In genomic region chr7:128739048-128739962, GRCh38 we compare ENCODE assay signal across 8 cellular contexts. TPM values are rescaled to one million over a fixed set of nuclear protein-coding genes. Genes with fewer than 3 reads are reported as not detected.
DNase-seq lines count a peak whose midpoint lies in the region; ATAC-seq, FAIRE-seq and TF ChIP-seq lines count a peak whose summit lies in the region.

CALU (plus strand) TSS chr7:128739359; CDS start chr7:128748584, 9,225 bp downstream.

- TF ChIP-seq POLR2A in H54 (IDR thresholded peaks at IDR 0.05; ENCODE audit: low read depth, low read length), result peak; percentile 95
- TF ChIP-seq POLR2A in Raji (IDR thresholded peaks at IDR 0.05; ENCODE audit: insufficient read depth, low read depth, low read length), result peak; percentile 96

- H3K27me3 Mint-ChIP-seq in natural killer cell treated with Interleukin-12 subunit alpha and Interleukin-12 subunit beta and Interleukin-15 and Interleukin-18, amount 100 ng/mL, for 72 hours, result peaks cover 0 to 11% of the 10 kb centered on the region in 2 donors

- H3K9me2 ChIP-seq in Loucy (replicated peaks; ENCODE audit: low read depth, low read length), result no peaks in the 10 kb centered on the region

- H3K27ac Mint-ChIP-seq in natural killer cell treated with Interleukin-12 subunit alpha and Interleukin-12 subunit beta and Interleukin-15 and Interleukin-18, amount 100 ng/mL, for 72 hours, result peak within 1 kb of the TSS; percentile 86 to 97

- peaks cover 46% of the 10 kb centered on the region for H4K20me1 ChIP-seq in Loucy (ENCODE audit: insufficient read depth, low read length, poor library complexity, severe bottlenecking)

- DNase-seq in EL (peak; percentile 97), H54 (ENCODE audit: insufficient read length, low spot score) (peak; percentile 93), fibroblast of pulmonary artery (ENCODE audit: low read depth) (peak; percentile 97)
- DNase-seq in activated effector memory CD4-positive, alpha-beta T cell treated with Interleukin-2 at 50 U/mL for 16 hours, result peak; percentile 92
- peak; percentile 96 for DNase-seq in natural killer cell treated with Interleukin-12 subunit alpha and Interleukin-12 subunit beta and Interleukin-15 and Interleukin-18, amount 100 ng/mL, for 72 hours (ENCODE audit: low spot score)
- peak; percentile 95 for DNase-seq in stimulated activated naive CD8-positive, alpha-beta T cell treated with anti-CD3 and anti-CD28 coated beads, Interleukin-15, Interleukin-2, amounts not matched to agents 100 U/mL and 50 U/mL, for 24 hours

- TF ChIP-seq CTCF in Loucy (conservative IDR thresholded peaks at IDR 0.05; ENCODE audit: low read length) (no peak), fibroblast of pulmonary artery (IDR thresholded peaks at IDR 0.05; ENCODE audit: low read length, missing control alignments) (no peak)

- H3K4me2 ChIP-seq in Loucy (ENCODE audit: low read depth, low read length, poor library complexity, severe bottlenecking), result peak within 1 kb of the TSS; percentile 90

- H3F3A ChIP-seq in Loucy (ENCODE audit: low read depth), result no peaks in the 10 kb centered on the region

- H3K9me3 Mint-ChIP-seq in natural killer cell treated with Interleukin-12 subunit alpha and Interleukin-12 subunit beta and Interleukin-15 and Interleukin-18, amount 100 ng/mL, for 72 hours, result no peaks in the 10 kb centered on the region

- H3K4me1 Mint-ChIP-seq in natural killer cell treated with Interleukin-12 subunit alpha and Interleukin-12 subunit beta and Interleukin-15 and Interleukin-18, amount 100 ng/mL, for 72 hours (ENCODE audit: low read depth in 2 of 2), result peaks cover 23 to 34% of the 10 kb centered on the region in 2 donors

- H3K4me3 ChIP-seq in Loucy (ENCODE audit: low read length, poor library complexity, severe bottlenecking) (peak within 1 kb of the TSS; percentile 90), fibroblast of pulmonary artery (replicated peaks; ENCODE audit: low read depth, low read length) (peak within 1 kb of the TSS; percentile 92)

- ATAC-seq in natural killer cell treated with Interleukin-12 subunit alpha and Interleukin-12 subunit beta and Interleukin-15 and Interleukin-18, amount 100 ng/mL, for 72 hours, result peak; percentile 98 to 99
- ATAC-seq in stimulated activated naive CD8-positive, alpha-beta T cell treated with anti-CD3 and anti-CD28 coated beads, Interleukin-15, Interleukin-2, amounts not matched to agents 100 U/mL and 50 U/mL, for 24 hours, result peak; percentile 98

- peak within 1 kb of the TSS; percentile 92 for H3K4me3 Mint-ChIP-seq in natural killer cell treated with Interleukin-12 subunit alpha and Interleukin-12 subunit beta and Interleukin-15 and Interleukin-18, amount 100 ng/mL, for 72 hours

- H3K9ac ChIP-seq in Loucy (ENCODE audit: low read depth, low read length, poor library complexity, severe bottlenecking), result peak within 1 kb of the TSS; percentile 81

- H3K9me3 ChIP-seq in Loucy (ENCODE audit: insufficient read depth, low read depth, low read length), result no peaks in the 10 kb centered on the region

- H3K27me3 ChIP-seq in Loucy (ENCODE audit: insufficient read depth, low read length, poor library complexity, severe bottlenecking), result no peaks in the 10 kb centered on the region

- H3K36me3 ChIP-seq in Loucy (ENCODE audit: insufficient read depth, low read length), result no peaks in the 10 kb centered on the region

- H2AFZ ChIP-seq in Loucy (ENCODE audit: low read length), result peak within 1 kb of the TSS; percentile 86

- FAIRE-seq in H54 (lab: Jason Lieb, UNC), result peak; percentile 53

- peaks cover 55% of the 10 kb centered on the region for H3K4me1 ChIP-seq in Loucy (ENCODE audit: insufficient read depth, low read length, poor library complexity, severe bottlenecking)

- H3K36me3 Mint-ChIP-seq in natural killer cell treated with Interleukin-12 subunit alpha and Interleukin-12 subunit beta and Interleukin-15 and Interleukin-18, amount 100 ng/mL, for 72 hours, result no peaks in the 10 kb centered on the region

- peaks cover 51% of the 10 kb centered on the region for H3K79me2 ChIP-seq in Loucy (ENCODE audit: insufficient read depth, low read length)

RNA-seq across cellular contexts. Expression of gene CALU, which starts in this region (rescaled TPM):
- total RNA-seq in natural killer cell treated with Interleukin-12 subunit alpha and Interleukin-12 subunit beta and Interleukin-15 and Interleukin-18, amount 100 ng/mL, for 72 hours, result 10 to 100 TPM; 46.3 to 60.5 TPM

Comparison
In these comparisons a context has a peak if more than half of its experiments do, and no peak if none do; other contexts are left out.
1. Peak in every context shown above with its lines: DNase-seq, ATAC-seq and H3K4me3 ChIP-seq.